8 cellular contexts compared by ENCODE assay signal in the genomic region with DNA sequence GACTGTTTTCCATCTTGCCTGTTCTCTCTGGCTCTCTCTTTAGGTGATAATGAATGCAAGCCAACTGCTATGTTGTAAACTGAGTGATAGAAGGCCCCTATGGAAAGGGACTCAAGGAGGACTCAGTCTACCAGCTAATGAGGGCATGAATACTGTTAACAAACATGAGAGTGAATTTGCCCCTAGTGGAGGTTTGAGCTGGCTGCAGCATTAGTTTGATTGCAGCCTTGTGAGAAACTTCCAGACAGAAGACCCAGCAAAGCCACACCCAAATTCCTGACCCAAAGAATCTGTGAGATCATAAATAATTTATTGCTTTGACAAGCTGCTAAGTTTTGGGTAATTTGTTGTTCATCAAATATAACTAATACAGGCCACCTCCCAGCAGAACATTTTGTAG. TPM values are rescaled to one million over a fixed set of nuclear protein-coding genes. Genes with fewer than 3 reads are reported as not detected.
A peak's percentile ranks its signal among the peaks of the same experiment; 100 is the strongest.
DNase-seq lines count a peak whose midpoint lies in the region; ATAC-seq and TF ChIP-seq lines count a peak whose summit lies in the region.
"Had no signal": no experiment of that assay in that cellular context is flagged by ENCODE, and none has a peak within 500 bp of the region (broad histone marks: within the 10 kb centered on the region; RNA-seq: fewer than 3 reads in every experiment).

No MANE protein-coding gene starts in this region.

- H3K9me3 Mint-ChIP-seq in endothelial cell (ENCODE audit: unreplicated experiment), result no peaks in the 10 kb centered on the region

- no peaks in the 10 kb centered on the region for H3K36me3 Mint-ChIP-seq in endothelial cell (ENCODE audit: low read depth, unreplicated experiment)

- ATAC-seq in left lung, result no peak

- H3K27ac ChIP-seq in rectal smooth muscle tissue (ENCODE audit: low read depth, low read length) (no peak overlapping the region), uterus (peak overlapping the region in 1 of 2 donors; percentile 4), left lung (no peak overlapping the region)

- no peak overlapping the region for H3K4me3 Mint-ChIP-seq in endothelial cell (ENCODE audit: unreplicated experiment)

- H3K27me3 Mint-ChIP-seq in endothelial cell (ENCODE audit: unreplicated experiment), result no peaks in the 10 kb centered on the region

- no peak for TF ChIP-seq POLR2A in uterus (IDR thresholded peaks at IDR 0.05)

- no peaks in the 10 kb centered on the region for H3K36me3 ChIP-seq in rectal smooth muscle tissue (ENCODE audit: control insufficient read depth, insufficient read depth, low read length)
- no peaks in the 10 kb centered on the region for H3K36me3 ChIP-seq in uterus
- no peaks in the 10 kb centered on the region for H3K36me3 ChIP-seq in left lung

- TF ChIP-seq CTCF in GM10248 (IDR thresholded peaks at IDR 0.05; ENCODE audit: control extremely low read depth, extremely low read depth, low read depth, missing control alignments) (peak; percentile 10), endothelial cell (IDR thresholded peaks at IDR 0.05; ENCODE audit: unreplicated experiment) (peak; percentile 50), uterus (IDR thresholded peaks at IDR 0.05) (peak in 1 of 4 experiments; percentile 23), left lung (IDR thresholded peaks at IDR 0.05) (no peak)

- no peaks in the 10 kb centered on the region for H3K4me1 Mint-ChIP-seq in endothelial cell (ENCODE audit: unreplicated experiment)

- peak overlapping the region; percentile 1 for H3K4me3 ChIP-seq in rectal smooth muscle tissue (ENCODE audit: low read length)
- no peak overlapping the region for H3K4me3 ChIP-seq in uterus
- H3K4me3 ChIP-seq in left lung, result no peak overlapping the region

- H3K9ac ChIP-seq in rectal smooth muscle tissue (ENCODE audit: low read length), result no peak overlapping the region

- H3K9me3 ChIP-seq in uterus, result no peaks in the 10 kb centered on the region
- no peaks in the 10 kb centered on the region for H3K9me3 ChIP-seq in left lung

- CTCF ChIA-PET in GM10248 (lab: Yijun Ruan, JAX), result interaction anchor here (0.6 kb wide), 1 partner anchor 12 kb away, joined by 3 read pairs; no protein-coding TSS in a partner anchor

- intact Hi-C loops in uterus (cut with DNase I; ENCODE audit: low total_unique reads), result no loop called here
- intact Hi-C loops in left lung (cut with DNase I), result no loop called here

- no peak for DNase-seq in GM10248 (ENCODE audit: extremely low spot score)
- DNase-seq in NAMALWA (ENCODE audit: low spot score), result peak; percentile 22
- DNase-seq in endothelial cell (ENCODE audit: low spot score), result no peak
- DNase-seq in 8988T, result no peak
- DNase-seq in uterus, result no peak
- DNase-seq in left lung, result no peak
- DNase-seq: NCI-H510A treated with DMSO at 0.1 percent for 48 hours had no signal

- H3K27me3 ChIP-seq in rectal smooth muscle tissue (ENCODE audit: control insufficient read depth, insufficient read depth, low read length), result no peaks in the 10 kb centered on the region
- no peaks in the 10 kb centered on the region for H3K27me3 ChIP-seq in uterus
- H3K27me3 ChIP-seq in left lung, result no peaks in the 10 kb centered on the region

- peaks cover 7% of the 10 kb centered on the region for H3K4me1 ChIP-seq in rectal smooth muscle tissue (ENCODE audit: control insufficient read depth, insufficient read depth, low read length)
- H3K4me1 ChIP-seq in uterus, result no peaks in the 10 kb centered on the region
- H3K4me1 ChIP-seq in left lung, result peaks cover 0 to 4% of the 10 kb centered on the region in 2 donors

- H3K27ac Mint-ChIP-seq in endothelial cell (ENCODE audit: unreplicated experiment), result no peak overlapping the region

- POLR2A ChIA-PET in GM10248 (lab: Yijun Ruan, JAX), result no interaction called here

RNA-seq across cellular contexts. Expression of gene PLCB1, which starts 50.0 kb away (rescaled TPM):
- total RNA-seq in endothelial cell (ENCODE audit: unreplicated experiment) (8.1 TPM), uterus (100 to 1,000 TPM in 1 of 4 donors, 10 to 100 TPM in 3; 13.5 to 110 (median 30.4) TPM), left lung (1 to 10 TPM; 8.8 to 9.6 TPM)

Comparison
In these comparisons a context has a peak if more than half of its experiments do, and no peak if none do; other contexts are left out.
1. CTCF ChIP-seq: peak in GM10248 (single experiment) and endothelial cell (single experiment); none in left lung (0 of 2).